21 cellular contexts compared by ENCODE assay signal in the genomic region with DNA sequence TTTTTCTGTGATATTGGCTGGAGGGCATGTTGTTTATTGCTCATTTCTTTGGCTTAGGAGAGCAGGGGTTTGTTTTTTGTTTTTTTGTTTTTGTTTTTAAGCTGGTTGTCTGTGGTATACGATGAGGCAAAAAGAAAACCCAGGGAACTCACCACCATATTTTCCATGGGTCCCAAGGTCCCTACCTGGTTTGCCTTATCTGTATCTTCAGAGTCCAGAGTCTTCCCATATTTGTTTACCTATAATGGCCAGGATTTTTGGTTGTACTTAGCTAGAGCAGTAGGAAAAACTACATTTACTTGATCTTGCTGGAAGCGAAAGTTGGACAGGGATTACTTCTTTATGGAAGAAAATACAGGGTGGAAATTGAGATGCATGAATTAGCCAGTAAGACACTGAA. TPM values are rescaled to one million over a fixed set of nuclear protein-coding genes. Genes with fewer than 3 reads are reported as not detected.
DNase-seq lines count a peak whose midpoint lies in the region; ATAC-seq, FAIRE-seq and TF ChIP-seq lines count a peak whose summit lies in the region.
"Had no signal": no experiment of that assay in that cellular context is flagged by ENCODE, and none has a peak within 500 bp of the region (broad histone marks: within the 10 kb centered on the region; RNA-seq: fewer than 3 reads in every experiment).

No MANE protein-coding gene starts in this region.

- H3K4me3 Mint-ChIP-seq in WTC11, result no peak overlapping the region

- TF ChIP-seq EP300 in HepG2 (IDR thresholded peaks at IDR 0.05; ENCODE audit: low read depth in 2 of 2, low read length in 2 of 2), result no peak
- TF ChIP-seq EP300 in HepG2 (CRISPR knock-in tag; IDR thresholded peaks at IDR 0.05; ENCODE audit: borderline replicate concordance), result no peak

- H3K18ac ChIP-seq in mesenchymal stem cell (ENCODE audit: low read depth in 1 of 2, low read length in 2 of 2), result peak overlapping the region; percentile 18 to 53

- TF ChIP-seq CTCF in HepG2 (CRISPR knock-in tag; IDR thresholded peaks at IDR 0.05) (no peak), right lobe of liver (IDR thresholded peaks at IDR 0.05) (no peak), WTC11 (IDR thresholded peaks at IDR 0.05) (no peak)

- H2AK5ac ChIP-seq in mesenchymal stem cell (ENCODE audit: low read length, severe bottlenecking), result no peak overlapping the region

- H3K4ac ChIP-seq in mesenchymal stem cell (ENCODE audit: low read depth in 1 of 2, low read length in 2 of 2), result no peak overlapping the region

- H4K8ac ChIP-seq in mesenchymal stem cell (ENCODE audit: low read length), result no peak overlapping the region

- H3K4me3 ChIP-seq in HepG2 (replicated peaks in 1 of 3; ENCODE audit: insufficient read depth in 1 of 3, low read depth in 2 of 3, low read length in 3 of 3) (no peak overlapping the region), right lobe of liver (no peak overlapping the region), mesenchymal stem cell (ENCODE audit: insufficient read depth in 1 of 2, low read depth in 1 of 2, low read length in 2 of 2) (no peak overlapping the region)
- H3K4me3 ChIP-seq: GM23248, K562, MG63, SJCRH30 had no signal

- H3K27ac ChIP-seq in HepG2 (ENCODE audit: extremely low read length, insufficient read depth, low read length) (no peak overlapping the region), right lobe of liver (no peak overlapping the region), mesenchymal stem cell (ENCODE audit: low read length, poor library complexity, severe bottlenecking) (no peak overlapping the region)
- H3K27ac ChIP-seq: GM23248, SJCRH30 had no signal

- no peak overlapping the region for H2BK5ac ChIP-seq in mesenchymal stem cell (ENCODE audit: low read depth, low read length, poor library complexity, severe bottlenecking)

- H3K9me3 ChIP-seq in HepG2 (ENCODE audit: low read length), result no peaks in the 10 kb centered on the region
- no peaks in the 10 kb centered on the region for H3K9me3 ChIP-seq in right lobe of liver
- no peaks in the 10 kb centered on the region for H3K9me3 ChIP-seq in mesenchymal stem cell (ENCODE audit: control insufficient read depth, low read length)
- H3K9me3 ChIP-seq: MG63, SJCRH30 had no signal

- H3K27ac Mint-ChIP-seq in WTC11, result peak overlapping the region; percentile 82

- no peak overlapping the region for H2BK120ac ChIP-seq in mesenchymal stem cell (ENCODE audit: low read depth, low read length)

- peak; percentile 67 for ATAC-seq in HepG2
- no peak for ATAC-seq in right lobe of liver
- no peak for ATAC-seq in WTC11
- no peak for ATAC-seq in GM19467 (IDR thresholded peaks at IDR 0.05; ENCODE audit: unreplicated experiment)
- ATAC-seq in sciatic nerve, result no peak
- ATAC-seq in HG02938 (IDR thresholded peaks at IDR 0.05; ENCODE audit: unreplicated experiment), result no peak

- H3K9me3 Mint-ChIP-seq in WTC11, result peaks cover 13% of the 10 kb centered on the region

- H3K4me1 ChIP-seq in HepG2 (ENCODE audit: insufficient read depth, low read length) (peaks cover 62% of the 10 kb centered on the region), right lobe of liver (peaks cover 0 to 20% (median 0%) of the 10 kb centered on the region in 4 donors), mesenchymal stem cell (ENCODE audit: control insufficient read depth, insufficient read depth, low read depth, low read length) (no peaks in the 10 kb centered on the region)
- H3K4me1 ChIP-seq: SJCRH30 had no signal

- intact Hi-C loops in HepG2 (cut with micrococcal nuclease; ENCODE audit: unreplicated experiment), result no loop called here
- intact Hi-C loops in right lobe of liver (cut with DNase I), result no loop called here
- intact Hi-C loops in sciatic nerve (cut with DNase I), result no loop called here

- peaks cover 36% of the 10 kb centered on the region for H3K79me1 ChIP-seq in mesenchymal stem cell (replicated peaks; ENCODE audit: low read length, poor library complexity, severe bottlenecking)

- TF ChIP-seq POLR2A in HepG2 (IDR thresholded peaks at IDR 0.05; ENCODE audit: insufficient read depth in 1 of 2, low read depth in 2 of 2, low read length in 2 of 2) (no peak), right lobe of liver (IDR thresholded peaks at IDR 0.05) (no peak)

- H3K36me3 ChIP-seq in HepG2 (replicated peaks in 1 of 2; ENCODE audit: control insufficient read depth in 1 of 2, insufficient read depth in 2 of 2, low read length in 2 of 2), result no peaks in the 10 kb centered on the region
- H3K36me3 ChIP-seq in right lobe of liver, result no peaks in the 10 kb centered on the region
- H3K36me3 ChIP-seq in mesenchymal stem cell (ENCODE audit: control insufficient read depth in 1 of 2, insufficient read depth in 2 of 2, low read depth in 1 of 2, low read length in 2 of 2), result no peaks in the 10 kb centered on the region
- H3K36me3 ChIP-seq: BE2C, MG63 had no signal

- peaks cover 95% of the 10 kb centered on the region for H3K79me2 ChIP-seq in HepG2 (ENCODE audit: insufficient read depth, low read length)

- in situ Hi-C loops in HepG2 (cut with HindIII; ENCODE audit: extremely low pct_ligation_motif_present, low pct_unique_long_range_greater_than_20kb), result no loop called here

- 0 out of 2 replicates have a peak, but pooled peaks cover 4% of the 10 kb centered on the region for H4K20me1 ChIP-seq in HepG2 (ENCODE audit: insufficient read depth, low read length)

- TF ChIP-seq RAD21 in HepG2 (CRISPR knock-in tag; IDR thresholded peaks at IDR 0.05), result no peak

- no peak overlapping the region for H2BK12ac ChIP-seq in mesenchymal stem cell (ENCODE audit: low read length in 2 of 2)

- H3K4me2 ChIP-seq in HepG2 (ENCODE audit: low read depth, low read length) (peak overlapping the region; percentile 28; the same call in 1 of the 2 replicates), mesenchymal stem cell (ENCODE audit: low read length, poor library complexity, severe bottlenecking) (no peak overlapping the region)

- H3K23ac ChIP-seq in mesenchymal stem cell (ENCODE audit: low read length in 2 of 2), result no peak overlapping the region

- H2BK15ac ChIP-seq in mesenchymal stem cell (ENCODE audit: low read depth, poor library complexity, severe bottlenecking), result no peak overlapping the region

- H3K27me3 ChIP-seq in HepG2 (ENCODE audit: control insufficient read depth in 1 of 2, insufficient read depth in 2 of 2, low read length in 2 of 2), result no peaks in the 10 kb centered on the region
- no peaks in the 10 kb centered on the region for H3K27me3 ChIP-seq in right lobe of liver
- no peaks in the 10 kb centered on the region for H3K27me3 ChIP-seq in mesenchymal stem cell (ENCODE audit: control insufficient read depth in 1 of 2, insufficient read depth in 1 of 2, low read length in 2 of 2)
- H3K27me3 ChIP-seq: BE2C, MG63, SJCRH30 had no signal

- peaks cover 6% of the 10 kb centered on the region; the same call in 1 of the 2 replicates for H3K27me3 Mint-ChIP-seq in WTC11 (ENCODE audit: low read depth)

- no peak overlapping the region for H4K91ac ChIP-seq in mesenchymal stem cell (ENCODE audit: low read length)

- peaks cover 68% of the 10 kb centered on the region for H3K4me1 Mint-ChIP-seq in WTC11

- DNase-seq in HepG2 (ENCODE audit: low spot score) (peak; percentile 35), right lobe of liver (no peak), WTC11 (ENCODE audit: low spot score) (no peak), mesenchymal stem cell (no peak), sciatic nerve (ENCODE audit: low spot score) (no peak)
- DNase-seq: BE2C, EL, GF-D8, GM23248, HCEC 1CT, MG63, NCI-H1417, NCI-H1694 treated with DMSO at 0.1 percent for 48 hours, NCI-H2081 treated with DMSO at 0.1 percent for 48 hours, NCI-H524 treated with DMSO at 0.1 percent for 48 hours, SJCRH30 had no signal

- FAIRE-seq in HepG2 (lab: Jason Lieb, UNC), result no peak
- FAIRE-seq: HTR-8/SVneo, K562, RCC 7860 had no signal

- no TSS peak for BruUV-seq in HepG2 (replicated peaks; lab: Mats Ljungman, UMichigan)

- 76% methylated on average over 2 of the region's 2 CpGs for WGBS in HepG2 (ENCODE audit: low lambda C conversion rate)
- WGBS in right lobe of liver (ENCODE audit: insufficient coverage, low coverage, low lambda C conversion rate, missing lambda C conversion rate), result 96% methylated on average over 2 of the region's 2 CpGs
- 100% methylated on average over 1 of the region's 2 CpGs for WGBS in mesenchymal stem cell

- H2AFZ ChIP-seq in HepG2 (ENCODE audit: low read length) (no peak overlapping the region), mesenchymal stem cell (ENCODE audit: low read depth, low read length) (no peak overlapping the region)
- H2AFZ ChIP-seq: GM23248 had no signal

- peaks cover 17% of the 10 kb centered on the region for H3K36me3 Mint-ChIP-seq in WTC11

- CTCF ChIA-PET in HepG2 (lab: Yijun Ruan, JAX; ENCODE audit: low intra/inter-chr PET ratio, low total read pairs), result no interaction called here
- CTCF ChIA-PET in WTC11 (lab: Charles Lee), result interaction anchor here (0.9 to 2.0 kb wide), 2 partner anchors 248 to 292 kb away, joined by 3 to 7 read pairs; no protein-coding TSS in a partner anchor

- POLR2A ChIA-PET in HepG2 (lab: Yijun Ruan, JAX) (interaction anchor here (1.2 kb wide), 1 partner anchor 9 kb away, joined by 4 read pairs; the partner anchor contains the start of gene LCLAT1), WTC11 (lab: Charles Lee) (no interaction called here)

- no peak overlapping the region for H3K9ac ChIP-seq in HepG2 (ENCODE audit: insufficient read depth, low read depth, low read length)
- H3K9ac ChIP-seq in mesenchymal stem cell (ENCODE audit: low read length), result no peak overlapping the region
- H3K9ac ChIP-seq: GM23248 had no signal

- H3K14ac ChIP-seq in mesenchymal stem cell (ENCODE audit: low read length in 2 of 2), result no peak overlapping the region

RNA-seq across cellular contexts. Expression of gene LCLAT1, which starts 9.5 kb away (rescaled TPM):
- total RNA-seq in HepG2 (2016; rRNA removed; fragmentation: Illumina TruSeq; extraction: Trizol) (25.3 and 28.0 TPM in 2 replicates), right lobe of liver (10 to 100 TPM; 11.1 to 14.0 (median 12.0) TPM), WTC11 (2021) (18.9 to 22.3 TPM (median 22.1 TPM) in 3 replicates), sciatic nerve (8.2 TPM)
- total RNA-seq in HepG2 (2016; cell fraction: cytosol; rRNA removed; fragmentation: Illumina TruSeq; extraction: Trizol; ENCODE audit: low read depth), result 80.7 and 82.8 TPM in 2 replicates
- total RNA-seq in HepG2 (2016; cell fraction: insoluble cytoplasmic fraction; rRNA removed; fragmentation: Illumina TruSeq; extraction: Trizol), result 19.9 and 24.2 TPM in 2 replicates
- total RNA-seq in HepG2 (2016; cell fraction: membrane; rRNA removed; fragmentation: Illumina TruSeq; extraction: Trizol), result 18.5 and 22.8 TPM in 2 replicates
- total RNA-seq in HepG2 (2016; cell fraction: nucleus; rRNA removed; fragmentation: Illumina TruSeq; extraction: Trizol), result 34.7 and 44.8 TPM in 2 replicates
- polyA plus RNA-seq in HepG2 (2011; rRNA removed), result 13.5 and 18.0 TPM in 2 replicates
- polyA plus RNA-seq in HepG2 (2011; cell fraction: cytosol; rRNA removed), result 9.8 and 13.3 TPM in 2 replicates
- polyA plus RNA-seq in HepG2 (2011; cell fraction: nucleus; rRNA removed), result 6.6 and 8.6 TPM in 2 replicates
- polyA plus RNA-seq in HepG2 (2012), result 6.9 and 8.2 TPM in 2 replicates
- 0.61 and 0.95 TPM in 2 replicates for polyA plus RNA-seq in HepG2 (2016; cell fraction: cytosol; fragmentation: Illumina TruSeq; extraction: Trizol; ENCODE audit: low read depth)
- polyA plus RNA-seq in HepG2 (2016; cell fraction: insoluble cytoplasmic fraction; fragmentation: Illumina TruSeq; extraction: Trizol; ENCODE audit: low read depth), result 9.0 and 9.3 TPM in 2 replicates
- 1.7 and 2.1 TPM in 2 replicates for polyA plus RNA-seq in HepG2 (2016; cell fraction: membrane; fragmentation: Illumina TruSeq; extraction: Trizol; ENCODE audit: low read depth)
- 17.9 and 20.3 TPM in 2 replicates for polyA plus RNA-seq in HepG2 (2016; cell fraction: nucleus; fragmentation: Illumina TruSeq; extraction: Trizol; ENCODE audit: insufficient read depth, low read depth)
- 32.9 and 35.0 TPM in 2 replicates for polyA minus RNA-seq in HepG2 (2011; rRNA and poly(A)+ RNA removed; ENCODE audit: low replicate concordance)
- polyA minus RNA-seq in HepG2 (2011; cell fraction: cytosol; rRNA and poly(A)+ RNA removed), result 31.9 and 43.3 TPM in 2 replicates
- 48.0 and 49.5 TPM in 2 replicates for polyA minus RNA-seq in HepG2 (2011; cell fraction: nucleus; rRNA and poly(A)+ RNA removed)
- polyA plus RNA-seq in mesenchymal stem cell (2013, experiment 1 of 2), result 10.0 TPM
- 10.0 TPM for polyA plus RNA-seq in mesenchymal stem cell (2013, experiment 2 of 2)
